32 cellular contexts compared by ENCODE assay signal in the genomic region with DNA sequence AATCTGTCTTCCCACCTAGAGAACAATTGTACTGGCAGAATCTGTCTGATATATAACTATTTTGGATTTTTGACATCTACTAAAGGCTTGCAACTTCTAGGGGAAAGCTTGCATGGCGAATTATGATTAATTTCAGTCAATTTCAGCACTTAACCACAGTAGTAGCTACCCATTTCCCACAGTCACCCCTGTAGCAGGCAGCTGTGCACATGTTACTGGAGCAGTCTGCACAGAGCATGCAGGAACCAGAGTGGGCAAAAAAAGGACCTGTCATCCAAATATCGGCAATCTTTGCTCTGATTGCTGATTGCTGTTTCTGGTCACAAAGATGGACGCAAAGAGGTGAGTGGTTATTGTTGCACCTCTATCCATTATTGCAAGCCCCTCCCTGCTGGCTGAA.
"Had no signal": no experiment of that assay in that cellular context is flagged by ENCODE, and none has a peak within 500 bp of the region (broad histone marks: within the 10 kb centered on the region; RNA-seq: fewer than 3 reads in every experiment).

No MANE protein-coding gene starts in this region.

- H3K27me3 ChIP-seq: adrenal gland, body of pancreas, breast epithelium, MG63, SJCRH30 had no signal

- H3K9me3 Mint-ChIP-seq: activated CD4-positive, alpha-beta memory T cell treated with anti-CD3 and anti-CD28 coated beads for 36 hours; activated T-cell treated with anti-CD3 and anti-CD28 coated beads, Interleukin-2, amount 50 U/mL, for 4 hours; activated T-helper 1 cell treated with anti-CD3 and anti-CD28 coated beads, Interleukin-12 subunit alpha, Interleukin-12 subunit beta, Interleukin-2, Interleukin-4 antibody, amounts not matched to agents 30 ng/mL and 10 ng/mL and 1 ng/mL, durations not matched to agents 14 hours and 24 hours and 36 hours; T-helper 1 cell treated with Interleukin-12 subunit alpha and Interleukin-12 subunit beta and Interleukin-4 antibody, amounts not matched to agents 30 μg/mL and 1 μg/mL, for 36 hours; T-helper 2 cell treated with Interferon-gamma antibody and Interleukin-4, amounts not matched to agents 5 μg/mL and 100 μg/mL, for 36 hours; WTC11 had no signal

- H3K27ac ChIP-seq: adrenal gland, body of pancreas, breast epithelium, SJCRH30 had no signal

- H3K4me1 ChIP-seq: adrenal gland, body of pancreas, breast epithelium, SJCRH30 had no signal

- DNase-seq: activated CD4-positive, alpha-beta memory T cell treated with anti-CD3 and anti-CD28 coated beads for 36 hours; activated CD4-positive, alpha-beta T cell treated with anti-CD3 and anti-CD28 coated beads for 36 hours; activated CD4-positive, alpha-beta T cell treated with anti-CD3 and anti-CD28 coated beads, Interleukin-2, amount 50 U/mL, for 1 hour; activated CD8-positive, alpha-beta memory T cell treated with anti-CD3 and anti-CD28 coated beads, Interleukin-2, amount 50 U/mL, for 4 hours; activated gamma-delta T cell treated with Interleukin-2 at 50 U/mL for 16 hours; activated naive CD4-positive, alpha-beta T cell treated with anti-CD3 and anti-CD28 coated beads for 36 hours; activated T-cell treated with anti-CD3 and anti-CD28 coated beads for 4 hours; activated T-cell treated with anti-CD3 and anti-CD28 coated beads, Interleukin-2, amount 50 U/mL, for 4 hours; adrenal gland; body of pancreas; MG63; NCI-H1048; NCI-H1105 treated with DMSO at 0.1 percent for 48 hours; NCI-H1436; NCI-H1694; NCI-H1930; NCI-H2081 treated with DMSO at 0.1 percent for 48 hours; NCI-H345; NCI-H524 treated with DMSO at 0.1 percent for 48 hours; SHP77; SJCRH30; SK-N-SH had no signal

- H3K27me3 Mint-ChIP-seq: activated CD4-positive, alpha-beta memory T cell treated with anti-CD3 and anti-CD28 coated beads for 36 hours; activated CD4-positive, alpha-beta T cell treated with anti-CD3 and anti-CD28 coated beads for 36 hours had no signal

- H3K36me3 ChIP-seq: adrenal gland, breast epithelium, MG63, SJCRH30 had no signal

- H3K4me2 ChIP-seq: SK-N-SH had no signal

- H3K9me3 ChIP-seq: adrenal gland, body of pancreas, breast epithelium, MG63, SJCRH30, SK-N-SH had no signal

- FAIRE-seq: astrocyte, TTC549 had no signal

- H3K9ac ChIP-seq: SK-N-SH had no signal

- H3K36me3 Mint-ChIP-seq: activated CD4-positive, alpha-beta memory T cell treated with anti-CD3 and anti-CD28 coated beads for 36 hours; activated naive CD4-positive, alpha-beta T cell treated with anti-CD3 and anti-CD28 coated beads, Interleukin-2, amount 50 U/mL, for 72 hours; WTC11 had no signal

- H3K4me3 ChIP-seq: adrenal gland, body of pancreas, breast epithelium, MG63, SJCRH30 had no signal

- H3K4me1 Mint-ChIP-seq: activated CD4-positive, alpha-beta T cell treated with anti-CD3 and anti-CD28 coated beads for 36 hours; WTC11 had no signal

- H3K4me3 Mint-ChIP-seq: activated CD4-positive, alpha-beta memory T cell treated with anti-CD3 and anti-CD28 coated beads for 36 hours; activated CD4-positive, alpha-beta T cell treated with anti-CD3 and anti-CD28 coated beads for 36 hours; activated naive CD4-positive, alpha-beta T cell treated with anti-CD3 and anti-CD28 coated beads for 36 hours; activated T-cell treated with anti-CD3 and anti-CD28 coated beads, Interleukin-2, amount 50 U/mL, for 4 hours; activated T-helper 1 cell treated with anti-CD3 and anti-CD28 coated beads, Interleukin-12 subunit alpha, Interleukin-12 subunit beta, Interleukin-2, Interleukin-4 antibody, amounts not matched to agents 30 ng/mL and 10 ng/mL and 1 ng/mL, durations not matched to agents 14 hours and 24 hours and 36 hours; T-helper 1 cell treated with Interleukin-12 subunit alpha and Interleukin-12 subunit beta and Interleukin-4 antibody, amounts not matched to agents 30 μg/mL and 1 μg/mL, for 36 hours; T-helper 2 cell treated with Interferon-gamma antibody and Interleukin-4, amounts not matched to agents 5 μg/mL and 100 μg/mL, for 36 hours; WTC11 had no signal

- ATAC-seq: activated CD4-positive, alpha-beta T cell treated with anti-CD3 and anti-CD28 coated beads for 36 hours; activated CD4-positive, CD25-positive, alpha-beta regulatory T cell treated with anti-CD3 and anti-CD28 coated beads, Interleukin-2, amount 50 U/mL, for 24 hours; activated naive CD4-positive, alpha-beta T cell treated with anti-CD3 and anti-CD28 coated beads, Interleukin-2, amount 50 U/mL, for 72 hours; activated T-cell treated with anti-CD3 and anti-CD28 coated beads, Interleukin-2, amount 50 U/mL, for 4 hours; body of pancreas; Panc1; WTC11 had no signal

- H3K27ac Mint-ChIP-seq: activated CD4-positive, alpha-beta memory T cell treated with anti-CD3 and anti-CD28 coated beads for 36 hours; activated CD4-positive, alpha-beta T cell treated with anti-CD3 and anti-CD28 coated beads for 36 hours; activated naive CD4-positive, alpha-beta T cell treated with anti-CD3 and anti-CD28 coated beads for 36 hours; activated naive CD4-positive, alpha-beta T cell treated with anti-CD3 and anti-CD28 coated beads, Interleukin-2, amount 50 U/mL, for 72 hours; activated T-helper 1 cell treated with anti-CD3 and anti-CD28 coated beads, Interleukin-12 subunit alpha, Interleukin-12 subunit beta, Interleukin-2, Interleukin-4 antibody, amounts not matched to agents 30 ng/mL and 10 ng/mL and 1 ng/mL, durations not matched to agents 14 hours and 24 hours and 36 hours; T-helper 1 cell treated with Interleukin-12 subunit alpha and Interleukin-12 subunit beta and Interleukin-4 antibody, amounts not matched to agents 30 μg/mL and 1 μg/mL, for 36 hours; T-helper 2 cell treated with Interferon-gamma antibody and Interleukin-4, amounts not matched to agents 5 μg/mL and 100 μg/mL, for 36 hours; WTC11 had no signal
